Comparison of ENCODE assay signal across 15 cellular contexts in the genomic region with DNA sequence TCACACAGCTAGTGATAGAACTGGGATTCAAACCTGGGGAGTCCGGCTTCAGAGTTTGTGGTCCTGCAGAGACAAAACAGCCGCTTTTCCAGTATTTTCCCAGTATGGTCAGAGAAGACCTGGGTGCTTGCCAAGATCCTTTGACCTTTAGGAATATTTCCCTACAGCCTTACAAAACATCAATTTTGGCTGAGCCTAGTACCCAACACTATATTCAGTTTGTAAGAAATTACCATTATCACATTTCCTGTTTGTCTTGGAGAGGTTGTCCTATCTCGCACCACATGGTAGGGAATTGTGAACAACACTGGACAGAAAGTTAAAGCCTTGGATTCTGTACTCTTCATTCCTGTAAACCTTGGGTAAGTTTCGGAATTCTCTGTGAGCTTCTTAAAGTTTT.
"Had no signal": no experiment of that assay in that cellular context is flagged by ENCODE, and none has a peak within 500 bp of the region (broad histone marks: within the 10 kb centered on the region; RNA-seq: fewer than 3 reads in every experiment).

No MANE protein-coding gene starts in this region.

- H3K27me3 ChIP-seq: colonic mucosa, neural progenitor cell, spleen, testis, tibial artery had no signal

- H3K9me3 ChIP-seq: colonic mucosa, spleen, testis, tibial artery had no signal

- H3K4me3 ChIP-seq: colonic mucosa, neural progenitor cell, skin epidermis, spleen, testis, tibial artery had no signal

- H3K36me3 ChIP-seq: neural progenitor cell had no signal

- H3K27ac ChIP-seq: colonic mucosa, neural progenitor cell, parathyroid adenoma, skin epidermis, spleen, testis, tibial artery had no signal

- DNase-seq: colonic mucosa; effector memory CD8-positive, alpha-beta T cell; kidney; mesenchymal stem cell; naive thymus-derived CD4-positive, alpha-beta T cell; spleen; stimulated activated CD4-positive, alpha-beta T cell treated with anti-CD3 and anti-CD28 coated beads, Interleukin-4, amount 100 ng/mL, for 4 hours; stimulated activated naive CD8-positive, alpha-beta T cell treated with anti-CD3 and anti-CD28 coated beads, Interleukin-15, Interleukin-2, amounts not matched to agents 100 U/mL and 50 U/mL, for 24 hours; substantia nigra; testis; tibial artery had no signal

- H3K4me1 ChIP-seq: colonic mucosa, neural progenitor cell, parathyroid adenoma, spleen, testis, tibial artery had no signal

- ATAC-seq: effector memory CD8-positive, alpha-beta T cell; naive thymus-derived CD4-positive, alpha-beta T cell; stimulated activated memory B cell treated with anti-CD40 and anti-IgM and Interleukin-4, amounts not matched to agents 10 μg/mL and 1 μg/mL and 100 μg/mL, for 72 hours; stimulated activated naive CD8-positive, alpha-beta T cell treated with anti-CD3 and anti-CD28 coated beads, Interleukin-15, Interleukin-2, amounts not matched to agents 100 U/mL and 50 U/mL, for 24 hours had no signal
